1 cellular context compared by ENCODE assay signal in the genomic region with DNA sequence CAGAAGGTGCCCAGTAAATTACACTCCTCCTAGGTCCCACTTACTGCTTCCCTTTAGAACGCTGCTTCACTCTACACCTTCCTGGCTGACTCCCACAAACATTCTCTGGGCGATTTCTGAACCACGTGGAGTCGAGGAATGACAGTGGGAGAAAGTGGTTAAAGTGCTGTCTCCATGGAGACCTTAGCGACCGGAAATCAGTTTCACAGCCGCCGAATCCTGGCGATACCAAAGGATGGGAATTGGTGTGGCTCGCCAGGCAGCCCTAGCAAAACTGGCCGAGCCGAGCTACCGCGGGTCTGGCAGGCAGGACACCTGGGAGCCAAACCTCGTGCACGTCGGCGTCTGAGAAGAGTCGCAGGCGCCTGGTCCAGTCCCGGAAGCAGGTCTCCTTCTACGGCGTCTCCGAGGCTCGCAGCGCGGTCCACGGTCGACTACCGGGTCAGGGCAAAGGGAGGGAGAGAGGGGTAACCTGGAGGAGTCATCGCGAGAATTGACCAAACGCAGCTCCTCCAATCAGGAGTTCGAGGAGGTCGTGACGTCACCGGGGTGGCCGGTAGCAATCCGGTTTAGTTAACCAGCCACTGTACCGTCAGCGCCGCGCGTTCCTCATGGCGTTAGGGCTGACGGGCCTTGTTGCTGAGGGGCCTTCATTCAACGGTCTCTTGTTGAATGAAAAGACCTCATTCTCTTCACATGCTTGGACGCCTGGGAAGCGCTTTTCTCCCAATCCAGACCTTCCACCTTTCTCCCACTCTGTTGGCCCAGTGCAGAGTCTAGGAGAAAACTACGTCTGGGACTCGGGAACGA.
TF ChIP-seq lines count a peak whose summit lies in the region.

A gene with protein sequence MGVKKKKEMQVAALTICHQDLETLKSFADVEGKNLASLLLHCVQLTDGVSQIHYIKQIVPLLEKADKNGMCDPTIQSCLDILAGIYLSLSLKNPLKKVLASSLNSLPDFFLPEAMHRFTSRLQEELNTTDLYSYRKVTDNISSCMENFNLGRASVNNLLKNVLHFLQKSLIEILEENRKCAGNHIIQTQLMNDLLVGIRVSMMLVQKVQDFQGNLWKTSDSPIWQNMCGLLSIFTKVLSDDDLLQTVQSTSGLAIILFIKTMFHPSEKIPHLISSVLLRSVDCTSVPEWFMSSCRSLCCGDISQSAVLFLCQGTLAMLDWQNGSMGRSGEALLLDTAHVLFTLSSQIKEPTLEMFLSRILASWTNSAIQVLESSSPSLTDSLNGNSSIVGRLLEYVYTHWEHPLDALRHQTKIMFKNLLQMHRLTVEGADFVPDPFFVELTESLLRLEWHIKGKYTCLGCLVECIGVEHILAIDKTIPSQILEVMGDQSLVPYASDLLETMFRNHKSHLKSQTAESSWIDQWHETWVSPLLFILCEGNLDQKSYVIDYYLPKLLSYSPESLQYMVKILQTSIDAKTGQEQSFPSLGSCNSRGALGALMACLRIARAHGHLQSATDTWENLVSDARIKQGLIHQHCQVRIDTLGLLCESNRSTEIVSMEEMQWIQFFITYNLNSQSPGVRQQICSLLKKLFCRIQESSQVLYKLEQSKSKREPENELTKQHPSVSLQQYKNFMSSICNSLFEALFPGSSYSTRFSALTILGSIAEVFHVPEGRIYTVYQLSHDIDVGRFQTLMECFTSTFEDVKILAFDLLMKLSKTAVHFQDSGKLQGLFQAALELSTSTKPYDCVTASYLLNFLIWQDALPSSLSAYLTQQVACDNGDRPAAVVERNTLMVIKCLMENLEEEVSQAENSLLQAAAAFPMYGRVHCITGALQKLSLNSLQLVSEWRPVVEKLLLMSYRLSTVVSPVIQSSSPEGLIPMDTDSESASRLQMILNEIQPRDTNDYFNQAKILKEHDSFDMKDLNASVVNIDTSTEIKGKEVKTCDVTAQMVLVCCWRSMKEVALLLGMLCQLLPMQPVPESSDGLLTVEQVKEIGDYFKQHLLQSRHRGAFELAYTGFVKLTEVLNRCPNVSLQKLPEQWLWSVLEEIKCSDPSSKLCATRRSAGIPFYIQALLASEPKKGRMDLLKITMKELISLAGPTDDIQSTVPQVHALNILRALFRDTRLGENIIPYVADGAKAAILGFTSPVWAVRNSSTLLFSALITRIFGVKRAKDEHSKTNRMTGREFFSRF (N-terminal part only) (minus strand): TSS at position 436 of the 810 bp plus-strand sequence. CDS start 3,646 bp downstream, outside the sequence.

TF ChIP-seq in HepG2, 621 proteins besides CTCF, POLR2A, EP300 and RAD21 (continued from another document and continues in another):
- TF ChIP-seq, protein P1, sequence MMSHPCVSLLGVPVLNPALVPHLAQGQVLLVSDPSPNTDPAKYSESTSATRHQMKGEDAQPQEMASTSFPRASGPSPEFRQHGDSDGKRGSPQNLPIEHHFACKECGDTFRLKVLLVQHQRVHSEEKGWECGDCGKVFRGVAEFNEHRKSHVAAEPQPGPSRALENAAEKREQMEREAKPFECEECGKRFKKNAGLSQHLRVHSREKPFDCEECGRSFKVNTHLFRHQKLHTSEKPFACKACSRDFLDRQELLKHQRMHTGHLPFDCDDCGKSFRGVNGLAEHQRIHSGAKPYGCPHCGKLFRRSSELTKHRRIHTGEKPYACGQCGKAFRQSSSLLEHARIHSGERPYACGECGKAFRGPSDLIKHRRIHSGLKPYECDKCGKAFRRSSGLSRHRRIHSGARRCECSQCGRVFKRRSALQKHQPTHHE (CRISPR knock-in tag; IDR thresholded peaks at IDR 0.05; ENCODE audit: borderline replicate concordance) = no peak; the same call in 1 of the 2 replicates
- TF ChIP-seq KDM2A (CRISPR knock-in tag; IDR thresholded peaks at IDR 0.05; ENCODE audit: borderline replicate concordance, low read depth) = peak; percentile 98
- TF ChIP-seq ZSCAN29 (CRISPR knock-in tag; conservative IDR thresholded peaks at IDR 0.05) = peak; percentile 74; the same call in 1 of the 2 replicates
- TF ChIP-seq ZNF7 (CRISPR knock-in tag; IDR thresholded peaks at IDR 0.05) = peak; percentile 13; the same call in 1 of the 2 replicates
- peak; percentile 34; the same call in 1 of the 2 replicates for TF ChIP-seq ZNF383 (CRISPR knock-in tag; IDR thresholded peaks at IDR 0.05; ENCODE audit: borderline replicate concordance)
- peak; percentile 74 for TF ChIP-seq ZC3H13 (CRISPR knock-in tag; IDR thresholded peaks at IDR 0.05)
- TF ChIP-seq ELF3 (CRISPR knock-in tag; IDR thresholded peaks at IDR 0.05) = peak; percentile 96
- TF ChIP-seq PATZ1 (CRISPR knock-in tag; IDR thresholded peaks at IDR 0.05) = no peak
- TF ChIP-seq GTF2F1 (IDR thresholded peaks at IDR 0.05; ENCODE audit: low read length) = peak; percentile 85
- no peak; the same call in 1 of the 2 replicates for TF ChIP-seq PREB (CRISPR knock-in tag; IDR thresholded peaks at IDR 0.05)
- TF ChIP-seq SALL1 (CRISPR knock-in tag; IDR thresholded peaks at IDR 0.05) = peak; percentile 87
- TF ChIP-seq ZFP41 (CRISPR knock-in tag; IDR thresholded peaks at IDR 0.05; ENCODE audit: borderline replicate concordance) = no peak; the same call in 1 of the 2 replicates
- TF ChIP-seq, protein P2, sequence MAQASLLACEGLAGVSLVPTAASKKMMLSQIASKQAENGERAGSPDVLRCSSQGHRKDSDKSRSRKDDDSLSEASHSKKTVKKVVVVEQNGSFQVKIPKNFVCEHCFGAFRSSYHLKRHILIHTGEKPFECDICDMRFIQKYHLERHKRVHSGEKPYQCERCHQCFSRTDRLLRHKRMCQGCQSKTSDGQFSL (CRISPR knock-in tag; IDR thresholded peaks at IDR 0.05) = no peak
- TF ChIP-seq KDM4B (CRISPR knock-in tag; IDR thresholded peaks at IDR 0.05) = peak; percentile 81
- TF ChIP-seq, protein P3, sequence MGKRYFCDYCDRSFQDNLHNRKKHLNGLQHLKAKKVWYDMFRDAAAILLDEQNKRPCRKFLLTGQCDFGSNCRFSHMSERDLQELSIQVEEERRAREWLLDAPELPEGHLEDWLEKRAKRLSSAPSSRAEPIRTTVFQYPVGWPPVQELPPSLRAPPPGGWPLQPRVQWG (CRISPR knock-in tag; IDR thresholded peaks at IDR 0.05; ENCODE audit: borderline replicate concordance, low read depth) = no peak
- TF ChIP-seq CBX1 (IDR thresholded peaks at IDR 0.05; ENCODE audit: low read depth) = no peak
- TF ChIP-seq ZNF605 (CRISPR knock-in tag; IDR thresholded peaks at IDR 0.05) = peak; percentile 97
- TF ChIP-seq, protein P4, sequence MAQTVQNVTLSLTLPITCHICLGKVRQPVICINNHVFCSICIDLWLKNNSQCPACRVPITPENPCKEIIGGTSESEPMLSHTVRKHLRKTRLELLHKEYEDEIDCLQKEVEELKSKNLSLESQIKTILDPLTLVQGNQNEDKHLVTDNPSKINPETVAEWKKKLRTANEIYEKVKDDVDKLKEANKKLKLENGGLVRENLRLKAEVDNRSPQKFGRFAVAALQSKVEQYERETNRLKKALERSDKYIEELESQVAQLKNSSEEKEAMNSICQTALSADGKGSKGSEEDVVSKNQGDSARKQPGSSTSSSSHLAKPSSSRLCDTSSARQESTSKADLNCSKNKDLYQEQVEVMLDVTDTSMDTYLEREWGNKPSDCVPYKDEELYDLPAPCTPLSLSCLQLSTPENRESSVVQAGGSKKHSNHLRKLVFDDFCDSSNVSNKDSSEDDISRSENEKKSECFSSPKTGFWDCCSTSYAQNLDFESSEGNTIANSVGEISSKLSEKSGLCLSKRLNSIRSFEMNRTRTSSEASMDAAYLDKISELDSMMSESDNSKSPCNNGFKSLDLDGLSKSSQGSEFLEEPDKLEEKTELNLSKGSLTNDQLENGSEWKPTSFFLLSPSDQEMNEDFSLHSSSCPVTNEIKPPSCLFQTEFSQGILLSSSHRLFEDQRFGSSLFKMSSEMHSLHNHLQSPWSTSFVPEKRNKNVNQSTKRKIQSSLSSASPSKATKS (CRISPR knock-in tag; IDR thresholded peaks at IDR 0.05) = 0 out of 2 replicates have a peak, but pooled peaks have one; percentile 23
- peak; percentile 89; the same call in 1 of the 2 replicates for TF ChIP-seq ZNF543 (CRISPR knock-in tag; IDR thresholded peaks at IDR 0.05)
- TF ChIP-seq ADNP (CRISPR knock-in tag; IDR thresholded peaks at IDR 0.05) = no peak
- TF ChIP-seq FOXJ3 (CRISPR knock-in tag; IDR thresholded peaks at IDR 0.05; ENCODE audit: borderline replicate concordance) = no peak
- TF ChIP-seq ZNF839 (CRISPR knock-in tag; IDR thresholded peaks at IDR 0.05; ENCODE audit: borderline replicate concordance) = no peak; the same call in 1 of the 2 replicates
- peak; percentile 85 for TF ChIP-seq ZNF317 (CRISPR knock-in tag; IDR thresholded peaks at IDR 0.05)
- peak; percentile 61; the same call in 1 of the 2 replicates for TF ChIP-seq ZNF224 (CRISPR knock-in tag; IDR thresholded peaks at IDR 0.05)
- no peak for TF ChIP-seq NPAS2 (CRISPR knock-in tag; IDR thresholded peaks at IDR 0.05; ENCODE audit: borderline replicate concordance)
- TF ChIP-seq NCOR1 (IDR thresholded peaks at IDR 0.05; ENCODE audit: borderline replicate concordance, low read length) = 0 out of 2 replicates have a peak, but pooled peaks have one; percentile 60
- TF ChIP-seq PAF1 (CRISPR knock-in tag; IDR thresholded peaks at IDR 0.05) = no peak
- TF ChIP-seq, protein P5, sequence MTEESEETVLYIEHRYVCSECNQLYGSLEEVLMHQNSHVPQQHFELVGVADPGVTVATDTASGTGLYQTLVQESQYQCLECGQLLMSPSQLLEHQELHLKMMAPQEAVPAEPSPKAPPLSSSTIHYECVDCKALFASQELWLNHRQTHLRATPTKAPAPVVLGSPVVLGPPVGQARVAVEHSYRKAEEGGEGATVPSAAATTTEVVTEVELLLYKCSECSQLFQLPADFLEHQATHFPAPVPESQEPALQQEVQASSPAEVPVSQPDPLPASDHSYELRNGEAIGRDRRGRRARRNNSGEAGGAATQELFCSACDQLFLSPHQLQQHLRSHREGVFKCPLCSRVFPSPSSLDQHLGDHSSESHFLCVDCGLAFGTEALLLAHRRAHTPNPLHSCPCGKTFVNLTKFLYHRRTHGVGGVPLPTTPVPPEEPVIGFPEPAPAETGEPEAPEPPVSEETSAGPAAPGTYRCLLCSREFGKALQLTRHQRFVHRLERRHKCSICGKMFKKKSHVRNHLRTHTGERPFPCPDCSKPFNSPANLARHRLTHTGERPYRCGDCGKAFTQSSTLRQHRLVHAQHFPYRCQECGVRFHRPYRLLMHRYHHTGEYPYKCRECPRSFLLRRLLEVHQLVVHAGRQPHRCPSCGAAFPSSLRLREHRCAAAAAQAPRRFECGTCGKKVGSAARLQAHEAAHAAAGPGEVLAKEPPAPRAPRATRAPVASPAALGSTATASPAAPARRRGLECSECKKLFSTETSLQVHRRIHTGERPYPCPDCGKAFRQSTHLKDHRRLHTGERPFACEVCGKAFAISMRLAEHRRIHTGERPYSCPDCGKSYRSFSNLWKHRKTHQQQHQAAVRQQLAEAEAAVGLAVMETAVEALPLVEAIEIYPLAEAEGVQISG (CRISPR knock-in tag; IDR thresholded peaks at IDR 0.05) = peak; percentile 94
- TF ChIP-seq, protein P6, sequence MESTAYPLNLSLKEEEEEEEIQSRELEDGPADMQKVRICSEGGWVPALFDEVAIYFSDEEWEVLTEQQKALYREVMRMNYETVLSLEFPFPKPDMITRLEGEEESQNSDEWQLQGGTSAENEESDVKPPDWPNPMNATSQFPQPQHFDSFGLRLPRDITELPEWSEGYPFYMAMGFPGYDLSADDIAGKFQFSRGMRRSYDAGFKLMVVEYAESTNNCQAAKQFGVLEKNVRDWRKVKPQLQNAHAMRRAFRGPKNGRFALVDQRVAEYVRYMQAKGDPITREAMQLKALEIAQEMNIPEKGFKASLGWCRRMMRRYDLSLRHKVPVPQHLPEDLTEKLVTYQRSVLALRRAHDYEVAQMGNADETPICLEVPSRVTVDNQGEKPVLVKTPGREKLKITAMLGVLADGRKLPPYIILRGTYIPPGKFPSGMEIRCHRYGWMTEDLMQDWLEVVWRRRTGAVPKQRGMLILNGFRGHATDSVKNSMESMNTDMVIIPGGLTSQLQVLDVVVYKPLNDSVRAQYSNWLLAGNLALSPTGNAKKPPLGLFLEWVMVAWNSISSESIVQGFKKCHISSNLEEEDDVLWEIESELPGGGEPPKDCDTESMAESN (CRISPR knock-in tag; conservative IDR thresholded peaks at IDR 0.05) = peak; percentile 55; the same call in 1 of the 2 replicates
- TF ChIP-seq MBD4 (IDR thresholded peaks at IDR 0.05; ENCODE audit: borderline replicate concordance, low read length) = no peak
- TF ChIP-seq MXD4 (CRISPR knock-in tag; IDR thresholded peaks at IDR 0.05) = peak; percentile 100
- no peak for TF ChIP-seq ZNF713 (CRISPR knock-in tag; IDR thresholded peaks at IDR 0.05)
- TF ChIP-seq SMAD9 (CRISPR knock-in tag; IDR thresholded peaks at IDR 0.05) = 0 out of 2 replicates have a peak, but pooled peaks have one; percentile 50
- TF ChIP-seq TARDBP (CRISPR knock-in tag; IDR thresholded peaks at IDR 0.05) = peak; percentile 93
- peak; percentile 87 for TF ChIP-seq ZKSCAN8 (CRISPR knock-in tag; IDR thresholded peaks at IDR 0.05; ENCODE audit: borderline replicate concordance)
- peak; percentile 97 for TF ChIP-seq ATF1 (CRISPR knock-in tag; IDR thresholded peaks at IDR 0.05)
- no peak for TF ChIP-seq NFIC (IDR thresholded peaks at IDR 0.05; ENCODE audit: low read length)
- TF ChIP-seq NKX3-1 (CRISPR knock-in tag; IDR thresholded peaks at IDR 0.05) = no peak
- TF ChIP-seq, protein P7, sequence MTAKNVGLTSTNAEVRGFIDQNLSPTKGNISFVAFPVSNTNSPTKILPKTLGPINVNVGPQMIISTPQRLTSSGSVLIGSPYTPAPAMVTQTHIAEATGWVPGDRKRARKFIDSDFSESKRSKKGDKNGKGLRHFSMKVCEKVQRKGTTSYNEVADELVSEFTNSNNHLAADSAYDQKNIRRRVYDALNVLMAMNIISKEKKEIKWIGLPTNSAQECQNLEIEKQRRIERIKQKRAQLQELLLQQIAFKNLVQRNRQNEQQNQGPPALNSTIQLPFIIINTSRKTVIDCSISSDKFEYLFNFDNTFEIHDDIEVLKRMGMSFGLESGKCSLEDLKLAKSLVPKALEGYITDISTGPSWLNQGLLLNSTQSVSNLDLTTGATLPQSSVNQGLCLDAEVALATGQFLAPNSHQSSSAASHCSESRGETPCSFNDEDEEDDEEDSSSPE (CRISPR knock-in tag; IDR thresholded peaks at IDR 0.05) = peak; percentile 88
- TF ChIP-seq RELA (CRISPR knock-in tag; IDR thresholded peaks at IDR 0.05) = no peak; the same call in 1 of the 2 replicates
